In genomic region chr4:174283507-174284180, GRCh38 we compare ENCODE assay signal across 1 cellular context.
TF ChIP-seq lines count a peak whose summit lies in the region.

A gene with protein sequence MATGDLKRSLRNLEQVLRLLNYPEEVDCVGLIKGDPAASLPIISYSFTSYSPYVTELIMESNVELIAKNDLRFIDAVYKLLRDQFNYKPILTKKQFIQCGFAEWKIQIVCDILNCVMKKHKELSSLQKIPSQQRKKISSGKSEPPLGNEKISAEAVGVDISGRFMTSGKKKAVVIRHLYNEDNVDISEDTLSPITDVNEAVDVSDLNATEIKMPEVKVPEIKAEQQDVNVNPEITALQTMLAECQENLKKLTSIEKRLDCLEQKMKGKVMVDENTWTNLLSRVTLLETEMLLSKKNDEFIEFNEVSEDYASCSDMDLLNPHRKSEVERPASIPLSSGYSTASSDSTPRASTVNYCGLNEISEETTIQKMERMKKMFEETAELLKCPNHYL (plus strand): TSS chr4:174283911. CDS start chr4:174299122, 15,211 bp downstream.
FBXO8 (minus strand) TSS chr4:174283667; CDS start chr4:174263092, 20,575 bp downstream.

TF ChIP-seq in HepG2, 621 proteins besides CTCF, POLR2A, EP300 and RAD21 (continued from another document and continues in another):
- TF ChIP-seq THAP9 (CRISPR knock-in tag; IDR thresholded peaks at IDR 0.05; ENCODE audit: borderline replicate concordance) (peak; percentile 52; the same call in 1 of the 2 replicates), ARNTL (CRISPR knock-in tag; IDR thresholded peaks at IDR 0.05) (peak; percentile 37; the same call in 1 of the 2 replicates), HOXD1 (CRISPR knock-in tag; IDR thresholded peaks at IDR 0.05) (peak; percentile 76; the same call in 1 of the 2 replicates), U2AF2 (IDR thresholded peaks at IDR 0.05; ENCODE audit: low read depth, low read length) (0 out of 2 replicates have a peak, but pooled peaks have one; percentile 8), ZNF275 (CRISPR knock-in tag; IDR thresholded peaks at IDR 0.05; ENCODE audit: borderline replicate concordance) (peak; percentile 87; the same call in 1 of the 2 replicates), ZNF589 (CRISPR knock-in tag; conservative IDR thresholded peaks at IDR 0.05) (peak; percentile 87), POLR2G (IDR thresholded peaks at IDR 0.05; ENCODE audit: low read depth, low read length) (peak; percentile 82), DMAP1 (CRISPR knock-in tag; IDR thresholded peaks at IDR 0.05) (peak; percentile 87), TP53 (CRISPR knock-in tag; conservative IDR thresholded peaks at IDR 0.05) (peak; percentile 43; the same call in 1 of the 2 replicates), ETV5 (CRISPR knock-in tag; IDR thresholded peaks at IDR 0.05; ENCODE audit: borderline replicate concordance) (0 out of 2 replicates have a peak, but pooled peaks have one; percentile 6), GABPB1 (CRISPR knock-in tag; IDR thresholded peaks at IDR 0.05) (peak; percentile 96), SYNCRIP (IDR thresholded peaks at IDR 0.05; ENCODE audit: insufficient read depth, low read depth, low read length) (no peak), XRCC5 (optimal IDR thresholded peaks at IDR 0.05; ENCODE audit: low read length) (peak; percentile 29), POGZ (CRISPR knock-in tag; IDR thresholded peaks at IDR 0.05) (peak; percentile 74), FOXP1 (IDR thresholded peaks at IDR 0.05) (no peak), FOXP1 (CRISPR knock-in tag; IDR thresholded peaks at IDR 0.05) (0 out of 2 replicates have a peak, but pooled peaks have one; percentile 7), PHF20 (CRISPR knock-in tag; IDR thresholded peaks at IDR 0.05) (peak; percentile 92), TGIF2 (CRISPR knock-in tag; IDR thresholded peaks at IDR 0.05) (peak; percentile 93; the same call in 1 of the 2 replicates), KLF12 (CRISPR knock-in tag; IDR thresholded peaks at IDR 0.05; ENCODE audit: borderline replicate concordance) (0 out of 2 replicates have a peak, but pooled peaks have one; percentile 51), HNRNPH1 (optimal IDR thresholded peaks at IDR 0.05; ENCODE audit: low read depth, low read length) (no peak), ATF7-NPFF (CRISPR knock-in tag; IDR thresholded peaks at IDR 0.05; ENCODE audit: low read depth) (peak; percentile 52; the same call in 1 of the 2 replicates), GABPA (IDR thresholded peaks at IDR 0.05; ENCODE audit: low read depth, low read length) (peak; percentile 57), GABPA (CRISPR knock-in tag; IDR thresholded peaks at IDR 0.05; ENCODE audit: low read depth) (peak; percentile 96), ATF4 (CRISPR knock-in tag; IDR thresholded peaks at IDR 0.05) (peak in 1 of 2 experiments; percentile 44; a peak in 2 of 4 replicates), ZNF598 (CRISPR knock-in tag; IDR thresholded peaks at IDR 0.05; ENCODE audit: borderline replicate concordance) (0 out of 2 replicates have a peak, but pooled peaks have one; percentile 45), ASH2L (IDR thresholded peaks at IDR 0.05; ENCODE audit: insufficient read length, low read depth, low read length) (peak; percentile 100), SRSF1 (optimal IDR thresholded peaks at IDR 0.05; ENCODE audit: low read depth, low read length) (peak; percentile 22), THAP7 (CRISPR knock-in tag; IDR thresholded peaks at IDR 0.05) (peak; percentile 65; the same call in 1 of the 2 replicates), MXD1 (CRISPR knock-in tag; IDR thresholded peaks at IDR 0.05) (peak; percentile 48; the same call in 1 of the 2 replicates), ZNF530 (CRISPR knock-in tag; IDR thresholded peaks at IDR 0.05; ENCODE audit: low read depth) (no peak), SALL1 (CRISPR knock-in tag; IDR thresholded peaks at IDR 0.05) (peak; percentile 55; the same call in 1 of the 2 replicates), ZNF841 (CRISPR knock-in tag; IDR thresholded peaks at IDR 0.05; ENCODE audit: borderline replicate concordance) (no peak), ZNF629 (CRISPR knock-in tag; conservative IDR thresholded peaks at IDR 0.05) (0 out of 2 replicates have a peak, but pooled peaks have one; percentile 13), KMT2B (CRISPR knock-in tag; IDR thresholded peaks at IDR 0.05) (peak; percentile 99), ZBTB3 (CRISPR knock-in tag; IDR thresholded peaks at IDR 0.05; ENCODE audit: borderline replicate concordance, low read depth) (peak; percentile 77), ZNF205 (CRISPR knock-in tag; IDR thresholded peaks at IDR 0.05) (no peak)
- TF ChIP-seq, protein P1, sequence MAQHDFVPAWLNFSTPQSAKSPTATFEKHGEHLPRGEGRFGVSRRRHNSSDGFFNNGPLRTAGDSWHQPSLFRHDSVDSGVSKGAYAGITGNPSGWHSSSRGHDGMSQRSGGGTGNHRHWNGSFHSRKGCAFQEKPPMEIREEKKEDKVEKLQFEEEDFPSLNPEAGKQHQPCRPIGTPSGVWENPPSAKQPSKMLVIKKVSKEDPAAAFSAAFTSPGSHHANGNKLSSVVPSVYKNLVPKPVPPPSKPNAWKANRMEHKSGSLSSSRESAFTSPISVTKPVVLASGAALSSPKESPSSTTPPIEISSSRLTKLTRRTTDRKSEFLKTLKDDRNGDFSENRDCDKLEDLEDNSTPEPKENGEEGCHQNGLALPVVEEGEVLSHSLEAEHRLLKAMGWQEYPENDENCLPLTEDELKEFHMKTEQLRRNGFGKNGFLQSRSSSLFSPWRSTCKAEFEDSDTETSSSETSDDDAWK (CRISPR knock-in tag; IDR thresholded peaks at IDR 0.05): no peak
- TF ChIP-seq, protein P2, sequence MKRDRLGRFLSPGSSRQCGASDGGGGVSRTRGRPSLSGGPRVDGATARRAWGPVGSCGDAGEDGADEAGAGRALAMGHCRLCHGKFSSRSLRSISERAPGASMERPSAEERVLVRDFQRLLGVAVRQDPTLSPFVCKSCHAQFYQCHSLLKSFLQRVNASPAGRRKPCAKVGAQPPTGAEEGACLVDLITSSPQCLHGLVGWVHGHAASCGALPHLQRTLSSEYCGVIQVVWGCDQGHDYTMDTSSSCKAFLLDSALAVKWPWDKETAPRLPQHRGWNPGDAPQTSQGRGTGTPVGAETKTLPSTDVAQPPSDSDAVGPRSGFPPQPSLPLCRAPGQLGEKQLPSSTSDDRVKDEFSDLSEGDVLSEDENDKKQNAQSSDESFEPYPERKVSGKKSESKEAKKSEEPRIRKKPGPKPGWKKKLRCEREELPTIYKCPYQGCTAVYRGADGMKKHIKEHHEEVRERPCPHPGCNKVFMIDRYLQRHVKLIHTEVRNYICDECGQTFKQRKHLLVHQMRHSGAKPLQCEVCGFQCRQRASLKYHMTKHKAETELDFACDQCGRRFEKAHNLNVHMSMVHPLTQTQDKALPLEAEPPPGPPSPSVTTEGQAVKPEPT (CRISPR knock-in tag; IDR thresholded peaks at IDR 0.05; ENCODE audit: low read depth): peak; percentile 71; the same call in 1 of the 2 replicates
- TF ChIP-seq, protein P3, sequence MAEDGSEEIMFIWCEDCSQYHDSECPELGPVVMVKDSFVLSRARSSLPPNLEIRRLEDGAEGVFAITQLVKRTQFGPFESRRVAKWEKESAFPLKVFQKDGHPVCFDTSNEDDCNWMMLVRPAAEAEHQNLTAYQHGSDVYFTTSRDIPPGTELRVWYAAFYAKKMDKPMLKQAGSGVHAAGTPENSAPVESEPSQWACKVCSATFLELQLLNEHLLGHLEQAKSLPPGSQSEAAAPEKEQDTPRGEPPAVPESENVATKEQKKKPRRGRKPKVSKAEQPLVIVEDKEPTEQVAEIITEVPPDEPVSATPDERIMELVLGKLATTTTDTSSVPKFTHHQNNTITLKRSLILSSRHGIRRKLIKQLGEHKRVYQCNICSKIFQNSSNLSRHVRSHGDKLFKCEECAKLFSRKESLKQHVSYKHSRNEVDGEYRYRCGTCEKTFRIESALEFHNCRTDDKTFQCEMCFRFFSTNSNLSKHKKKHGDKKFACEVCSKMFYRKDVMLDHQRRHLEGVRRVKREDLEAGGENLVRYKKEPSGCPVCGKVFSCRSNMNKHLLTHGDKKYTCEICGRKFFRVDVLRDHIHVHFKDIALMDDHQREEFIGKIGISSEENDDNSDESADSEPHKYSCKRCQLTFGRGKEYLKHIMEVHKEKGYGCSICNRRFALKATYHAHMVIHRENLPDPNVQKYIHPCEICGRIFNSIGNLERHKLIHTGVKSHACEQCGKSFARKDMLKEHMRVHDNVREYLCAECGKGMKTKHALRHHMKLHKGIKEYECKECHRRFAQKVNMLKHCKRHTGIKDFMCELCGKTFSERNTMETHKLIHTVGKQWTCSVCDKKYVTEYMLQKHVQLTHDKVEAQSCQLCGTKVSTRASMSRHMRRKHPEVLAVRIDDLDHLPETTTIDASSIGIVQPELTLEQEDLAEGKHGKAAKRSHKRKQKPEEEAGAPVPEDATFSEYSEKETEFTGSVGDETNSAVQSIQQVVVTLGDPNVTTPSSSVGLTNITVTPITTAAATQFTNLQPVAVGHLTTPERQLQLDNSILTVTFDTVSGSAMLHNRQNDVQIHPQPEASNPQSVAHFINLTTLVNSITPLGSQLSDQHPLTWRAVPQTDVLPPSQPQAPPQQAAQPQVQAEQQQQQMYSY (CRISPR knock-in tag; IDR thresholded peaks at IDR 0.05): 0 out of 2 replicates have a peak, but pooled peaks have one; percentile 38
- TF ChIP-seq, protein P4, sequence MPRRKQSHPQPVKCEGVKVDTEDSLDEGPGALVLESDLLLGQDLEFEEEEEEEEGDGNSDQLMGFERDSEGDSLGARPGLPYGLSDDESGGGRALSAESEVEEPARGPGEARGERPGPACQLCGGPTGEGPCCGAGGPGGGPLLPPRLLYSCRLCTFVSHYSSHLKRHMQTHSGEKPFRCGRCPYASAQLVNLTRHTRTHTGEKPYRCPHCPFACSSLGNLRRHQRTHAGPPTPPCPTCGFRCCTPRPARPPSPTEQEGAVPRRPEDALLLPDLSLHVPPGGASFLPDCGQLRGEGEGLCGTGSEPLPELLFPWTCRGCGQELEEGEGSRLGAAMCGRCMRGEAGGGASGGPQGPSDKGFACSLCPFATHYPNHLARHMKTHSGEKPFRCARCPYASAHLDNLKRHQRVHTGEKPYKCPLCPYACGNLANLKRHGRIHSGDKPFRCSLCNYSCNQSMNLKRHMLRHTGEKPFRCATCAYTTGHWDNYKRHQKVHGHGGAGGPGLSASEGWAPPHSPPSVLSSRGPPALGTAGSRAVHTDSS (CRISPR knock-in tag; conservative IDR thresholded peaks at IDR 0.05): no peak
